9 cellular contexts compared by ENCODE assay signal in the genomic region with DNA sequence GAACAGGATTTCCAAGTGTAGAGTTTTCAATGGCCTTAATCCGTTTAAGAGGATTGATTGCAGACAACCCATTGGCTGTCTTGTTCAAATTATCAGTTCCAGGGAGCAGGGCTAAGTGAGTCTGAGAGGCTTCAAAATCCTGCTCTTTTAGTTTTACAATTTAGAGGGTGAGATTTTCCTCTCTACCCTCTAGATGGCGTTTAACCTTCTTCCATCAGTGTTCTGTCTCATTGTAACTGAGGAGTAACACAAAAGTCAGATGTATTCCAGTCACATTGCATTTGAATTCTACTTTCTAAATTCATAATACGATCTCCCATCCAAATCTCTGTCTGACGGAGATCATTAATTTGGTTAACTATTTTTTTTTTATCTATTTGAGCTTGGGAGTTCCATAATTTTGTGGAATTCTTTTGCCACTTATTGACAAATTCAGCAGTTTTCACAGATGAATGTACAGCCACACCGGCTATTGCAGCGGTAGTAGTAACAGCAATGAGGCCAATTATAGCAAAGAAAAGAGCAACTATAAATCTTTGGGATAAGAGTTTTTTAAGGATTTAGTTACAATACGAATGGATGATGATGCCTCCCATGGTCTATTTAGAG. TPM values are rescaled to one million over a fixed set of nuclear protein-coding genes. Genes with fewer than 3 reads are reported as not detected.
DNase-seq lines count a peak whose midpoint lies in the region; ATAC-seq lines count a peak whose summit lies in the region.
"Had no signal": no experiment of that assay in that cellular context is flagged by ENCODE, and none has a peak within 500 bp of the region (broad histone marks: within the 10 kb centered on the region; RNA-seq: fewer than 3 reads in every experiment).

No MANE protein-coding gene starts in this region.

- no peak overlapping the region for H3K4me3 Mint-ChIP-seq in natural killer cell treated with Interleukin-12 subunit alpha and Interleukin-12 subunit beta and Interleukin-15 and Interleukin-18, amount 100 ng/mL, for 72 hours

- in situ Hi-C loops in T47D (cut with HindIII; ENCODE audit: low pct_unique_long_range_greater_than_20kb, low sequenced_read_pairs): no loop called here

- H3K9me3 Mint-ChIP-seq in natural killer cell treated with Interleukin-12 subunit alpha and Interleukin-12 subunit beta and Interleukin-15 and Interleukin-18, amount 100 ng/mL, for 72 hours: peaks cover 10% of the 10 kb centered on the region

- peaks cover 13% of the 10 kb centered on the region for H3K36me3 Mint-ChIP-seq in natural killer cell treated with Interleukin-12 subunit alpha and Interleukin-12 subunit beta and Interleukin-15 and Interleukin-18, amount 100 ng/mL, for 72 hours

- H3K27ac Mint-ChIP-seq in natural killer cell treated with Interleukin-12 subunit alpha and Interleukin-12 subunit beta and Interleukin-15 and Interleukin-18, amount 100 ng/mL, for 72 hours: peak overlapping the region; percentile 27 to 41

- peaks cover 54 to 55% of the 10 kb centered on the region in 2 donors for H3K4me1 Mint-ChIP-seq in natural killer cell treated with Interleukin-12 subunit alpha and Interleukin-12 subunit beta and Interleukin-15 and Interleukin-18, amount 100 ng/mL, for 72 hours (ENCODE audit: low read depth in 2 of 2)

- ATAC-seq in natural killer cell treated with Interleukin-12 subunit alpha and Interleukin-12 subunit beta and Interleukin-15 and Interleukin-18, amount 100 ng/mL, for 72 hours: no peak
- ATAC-seq in HG03457 (IDR thresholded peaks at IDR 0.05; ENCODE audit: unreplicated experiment) (no peak), HG02981 (IDR thresholded peaks at IDR 0.05; ENCODE audit: unreplicated experiment) (no peak)

- H3K27me3 Mint-ChIP-seq in natural killer cell treated with Interleukin-12 subunit alpha and Interleukin-12 subunit beta and Interleukin-15 and Interleukin-18, amount 100 ng/mL, for 72 hours: no peaks in the 10 kb centered on the region

- intact Hi-C loops in posterior vena cava (cut with DNase I): loop anchor here in 1 of 2 donors (10.0 kb wide), 1 partner anchor 63 kb away; no protein-coding TSS in a partner anchor

- DNase-seq in ELR (ENCODE audit: low read depth) (peak; percentile 60), LHCN-M2 (ENCODE audit: low read depth) (peak; percentile 31), T47D (ENCODE audit: low read depth in 1 of 2, low spot score in 1 of 2) (peak; percentile 13 to 49), posterior vena cava (ENCODE audit: low spot score) (no peak), NCI-H2081 treated with DMSO at 0.1 percent for 48 hours (lab: John Stamatoyannopoulos, UW) (no peak)
- DNase-seq in natural killer cell treated with Interleukin-12 subunit alpha and Interleukin-12 subunit beta and Interleukin-15 and Interleukin-18, amount 100 ng/mL, for 72 hours (ENCODE audit: low spot score): no peak

RNA-seq across cellular contexts. Expression of a gene that starts 7.8 kb away (rescaled TPM):
- total RNA-seq in LHCN-M2 (2014; rRNA removed): not detected in 2 replicates
- polyA plus RNA-seq in LHCN-M2 (2012): not detected
- total RNA-seq in natural killer cell treated with Interleukin-12 subunit alpha and Interleukin-12 subunit beta and Interleukin-15 and Interleukin-18, amount 100 ng/mL, for 72 hours: under 1 TPM; 0.78 to 0.98 TPM
- not detected for total RNA-seq in posterior vena cava

RNA-seq across cellular contexts. Expression of a gene that starts 10.4 kb away (rescaled TPM):
- total RNA-seq in LHCN-M2 (2014; rRNA removed): not detected in 2 replicates
- not detected for polyA plus RNA-seq in LHCN-M2 (2012)
- 10 to 100 TPM in 1 of 2 donors, 1 to 10 TPM in 1; 2.1 to 12.6 TPM for total RNA-seq in natural killer cell treated with Interleukin-12 subunit alpha and Interleukin-12 subunit beta and Interleukin-15 and Interleukin-18, amount 100 ng/mL, for 72 hours
- total RNA-seq in posterior vena cava: not detected
- total RNA-seq: T-helper 1 cell treated with Interleukin-12 subunit alpha and Interleukin-12 subunit beta and Interleukin-4 antibody, amounts not matched to agents 30 ng/mL and 1 ng/mL, for 36 hours had no signal

RNA-seq across cellular contexts. Expression of a gene that starts 19.2 kb away (rescaled TPM):
- not detected in 2 replicates for total RNA-seq in LHCN-M2 (2014; rRNA removed)
- polyA plus RNA-seq in LHCN-M2 (2012): 0.10 TPM
- 1 to 10 TPM in 1 of 2 donors, under 1 TPM in 1; 0.28 to 1.5 TPM for total RNA-seq in natural killer cell treated with Interleukin-12 subunit alpha and Interleukin-12 subunit beta and Interleukin-15 and Interleukin-18, amount 100 ng/mL, for 72 hours
- 10 to 100 TPM in 1 of 2 donors, 1 to 10 TPM in 1; 3.3 to 13.5 TPM for total RNA-seq in posterior vena cava

RNA-seq across cellular contexts. Expression of a gene that starts 25.7 kb away (rescaled TPM):
- not detected in 2 replicates for total RNA-seq in LHCN-M2 (2014; rRNA removed)
- polyA plus RNA-seq in LHCN-M2 (2012): not detected
- 1,000 to 10,000 TPM; 1,196 to 2,045 TPM for total RNA-seq in natural killer cell treated with Interleukin-12 subunit alpha and Interleukin-12 subunit beta and Interleukin-15 and Interleukin-18, amount 100 ng/mL, for 72 hours
- total RNA-seq in posterior vena cava: 1 to 10 TPM; 3.0 to 4.8 TPM

RNA-seq across cellular contexts. Expression of a gene that starts 29.4 kb away (rescaled TPM):
- total RNA-seq in LHCN-M2 (2014; rRNA removed): not detected in 2 replicates
- 2.1 TPM for polyA plus RNA-seq in LHCN-M2 (2012)
- total RNA-seq in natural killer cell treated with Interleukin-12 subunit alpha and Interleukin-12 subunit beta and Interleukin-15 and Interleukin-18, amount 100 ng/mL, for 72 hours: 10 to 100 TPM; 49.6 to 74.3 TPM
- total RNA-seq in posterior vena cava: 1 to 10 TPM in 1 of 2 donors, under 1 TPM in 1; 0.62 to 1.2 TPM

Comparison
In these comparisons a context has a peak if more than half of its experiments do, and no peak if none do; other contexts are left out.
1. DNase-seq: peak in ELR (single experiment), LHCN-M2 (single experiment) and T47D (2 of 2); none in natural killer cell treated with Interleukin-12 subunit alpha and Interleukin-12 subunit beta and Interleukin-15 and Interleukin-18, amount 100 ng/mL, for 72 hours (single experiment), posterior vena cava (single experiment) and NCI-H2081 treated with DMSO at 0.1 percent for 48 hours (single experiment).